25 cellular contexts compared by ENCODE assay signal in genomic region chrX:51598899-51599298, GRCh38.
A peak's percentile ranks its signal among the peaks of the same experiment; 100 is the strongest.
DNase-seq lines count a peak whose midpoint lies in the region; ATAC-seq and TF ChIP-seq lines count a peak whose summit lies in the region.
"Had no signal": no experiment of that assay in that cellular context is flagged by ENCODE, and none has a peak within 500 bp of the region (broad histone marks: within the 10 kb centered on the region; RNA-seq: fewer than 3 reads in every experiment).

No MANE protein-coding gene starts in this region.

- H3K4me3 ChIP-seq in NB4 (ENCODE audit: low read depth, low read length): no peak overlapping the region
- H3K4me3 ChIP-seq: BLaER1 treated with 17β-estradiol and CSF1 and Interleukin-3, amounts not matched to agents 10 nM and 100 nM; PC-9; SJCRH30 had no signal

- no peak overlapping the region for H3K4me3 Mint-ChIP-seq in memory B cell
- H3K4me3 Mint-ChIP-seq in stimulated activated effector memory CD8-positive, alpha-beta T cell treated with anti-CD3 and anti-CD28 coated beads, Interleukin-12 subunit alpha, Interleukin-12 subunit beta, amount 100 ng/mL, for 72 hours: no peak overlapping the region
- H3K4me3 Mint-ChIP-seq: CD4-positive, alpha-beta memory T cell had no signal

- ATAC-seq in memory B cell (ENCODE audit: low read depth) (no peak), HG02678 (IDR thresholded peaks at IDR 0.05; ENCODE audit: unreplicated experiment) (no peak), GM19351 (IDR thresholded peaks at IDR 0.05; ENCODE audit: unreplicated experiment) (no peak)
- no peak for ATAC-seq in stimulated activated effector memory CD8-positive, alpha-beta T cell treated with anti-CD3 and anti-CD28 coated beads, Interleukin-12 subunit alpha, Interleukin-12 subunit beta, amount 100 ng/mL, for 72 hours
- ATAC-seq: Right ventricle myocardium inferior, SK-N-SH treated with all-trans-retinoic acid at 6 μM for 48 hours had no signal

- no peaks in the 10 kb centered on the region for H3K9me3 Mint-ChIP-seq in memory B cell
- no peaks in the 10 kb centered on the region for H3K9me3 Mint-ChIP-seq in stimulated activated effector memory CD8-positive, alpha-beta T cell treated with anti-CD3 and anti-CD28 coated beads, Interleukin-12 subunit alpha, Interleukin-12 subunit beta, amount 100 ng/mL, for 72 hours
- H3K9me3 Mint-ChIP-seq: CD4-positive, alpha-beta memory T cell had no signal

- peak overlapping the region; percentile 38 for H3K27ac Mint-ChIP-seq in memory B cell
- no peak overlapping the region for H3K27ac Mint-ChIP-seq in stimulated activated effector memory CD8-positive, alpha-beta T cell treated with anti-CD3 and anti-CD28 coated beads, Interleukin-12 subunit alpha, Interleukin-12 subunit beta, amount 100 ng/mL, for 72 hours
- H3K27ac Mint-ChIP-seq: CD4-positive, alpha-beta memory T cell had no signal

- DNase-seq in KBM-7 (peak; percentile 62), NB4 (ENCODE audit: low read depth) (peak; percentile 4), OCI-M1 (lab: John Stamatoyannopoulos, UW) (peak; percentile 35), memory B cell (ENCODE audit: low spot score in 2 of 2) (no peak)
- no peak for DNase-seq in stimulated activated effector memory CD8-positive, alpha-beta T cell treated with anti-CD3 and anti-CD28 coated beads, Interleukin-12 subunit alpha, Interleukin-12 subunit beta, amount 100 ng/mL, for 72 hours (ENCODE audit: low spot score in 2 of 2)
- DNase-seq: CD4-positive, alpha-beta memory T cell; COR-L47; EL; GDM1; H7; IMR-90; NCI-H1048; NCI-H1417; NCI-H1694; NCI-H2029 treated with DMSO at 0.1 percent for 48 hours; NCI-H2227 treated with DMSO at 0.1 percent for 48 hours; NCI-H526 treated with DMSO at 0.1 percent for 48 hours; PC-9; SJCRH30; T-helper 2 cell had no signal

- no peaks in the 10 kb centered on the region for H3K4me1 Mint-ChIP-seq in memory B cell
- no peaks in the 10 kb centered on the region for H3K4me1 Mint-ChIP-seq in stimulated activated effector memory CD8-positive, alpha-beta T cell treated with anti-CD3 and anti-CD28 coated beads, Interleukin-12 subunit alpha, Interleukin-12 subunit beta, amount 100 ng/mL, for 72 hours
- H3K4me1 Mint-ChIP-seq: CD4-positive, alpha-beta memory T cell had no signal

- no peak for TF ChIP-seq CTCF in NB4 (IDR thresholded peaks at IDR 0.05; ENCODE audit: low read depth, low read length)

- no peaks in the 10 kb centered on the region for H3K36me3 Mint-ChIP-seq in memory B cell
- H3K36me3 Mint-ChIP-seq in stimulated activated effector memory CD8-positive, alpha-beta T cell treated with anti-CD3 and anti-CD28 coated beads, Interleukin-12 subunit alpha, Interleukin-12 subunit beta, amount 100 ng/mL, for 72 hours: no peaks in the 10 kb centered on the region
- H3K36me3 Mint-ChIP-seq: CD4-positive, alpha-beta memory T cell had no signal

- no peak for TF ChIP-seq POLR2A in NB4 (IDR thresholded peaks at IDR 0.05; ENCODE audit: extremely low read depth, insufficient read length)

- in situ Hi-C loops in KBM-7 (cut with MboI; ENCODE audit: low pct_unique_long_range_greater_than_20kb, low sequenced_read_pairs): no loop called here

- H3K27me3 Mint-ChIP-seq in memory B cell: peaks cover 3% of the 10 kb centered on the region

Comparison
In these comparisons a context has a peak if more than half of its experiments do, and no peak if none do; other contexts are left out.
1. DNase-seq: peak in KBM-7 (single experiment), NB4 (single experiment) and OCI-M1 (single experiment); none in memory B cell (0 of 2) and stimulated activated effector memory CD8-positive, alpha-beta T cell treated with anti-CD3 and anti-CD28 coated beads, Interleukin-12 subunit alpha, Interleukin-12 subunit beta, amount 100 ng/mL, for 72 hours (0 of 2).